Comparison of ENCODE assay signal across 8 cellular contexts in genomic region chr11:119356349-119357031, GRCh38. TPM values are rescaled to one million over a fixed set of nuclear protein-coding genes. Genes with fewer than 3 reads are reported as not detected.
A peak's percentile ranks its signal among the peaks of the same experiment; 100 is the strongest.
DNase-seq lines count a peak whose midpoint lies in the region; ATAC-seq and TF ChIP-seq lines count a peak whose summit lies in the region.

No MANE protein-coding gene starts in this region.

- in situ Hi-C loops in SK-MEL-5 (cut with HindIII; ENCODE audit: low pct_unique_long_range_greater_than_20kb, low sequenced_read_pairs), result no loop called here
- in situ Hi-C loops in transverse colon (cut with MboI; ENCODE audit: low pct_ligation_motif_present in 1 of 4, low pct_unique_long_range_greater_than_20kb in 1 of 4, low sequenced_read_pairs in 3 of 4), result loop anchor here in 3 of 4 donors (5.0 to 10.0 kb wide), 2 partner anchors 116 to 118 kb away; no protein-coding TSS in a partner anchor

- peak; percentile 69 for ATAC-seq in GM18867 (IDR thresholded peaks at IDR 0.05; ENCODE audit: unreplicated experiment)
- ATAC-seq in HG03280 (IDR thresholded peaks at IDR 0.05; ENCODE audit: unreplicated experiment), result peak; percentile 80

- H3K27me3 Mint-ChIP-seq in activated naive CD4-positive, alpha-beta T cell treated with anti-CD3 and anti-CD28 coated beads, Interleukin-2, amount 50 U/mL, for 24 hours, result peaks cover 4% of the 10 kb centered on the region
- peaks cover 19% of the 10 kb centered on the region for H3K27me3 Mint-ChIP-seq in osteocyte (ENCODE audit: unreplicated experiment)

- H3K27ac ChIP-seq in transverse colon, result peak overlapping the region; percentile 48 to 77 (median 72)

- no peak overlapping the region for H3K27ac Mint-ChIP-seq in activated naive CD4-positive, alpha-beta T cell treated with anti-CD3 and anti-CD28 coated beads, Interleukin-2, amount 50 U/mL, for 24 hours
- no peak overlapping the region for H3K27ac Mint-ChIP-seq in osteocyte (ENCODE audit: unreplicated experiment)

- H3K4me3 Mint-ChIP-seq in activated naive CD4-positive, alpha-beta T cell treated with anti-CD3 and anti-CD28 coated beads, Interleukin-2, amount 50 U/mL, for 24 hours, result peak overlapping the region; percentile 93
- peak overlapping the region; percentile 81 for H3K4me3 Mint-ChIP-seq in osteocyte (ENCODE audit: unreplicated experiment)

- H3K9me3 Mint-ChIP-seq in activated naive CD4-positive, alpha-beta T cell treated with anti-CD3 and anti-CD28 coated beads, Interleukin-2, amount 50 U/mL, for 24 hours, result no peaks in the 10 kb centered on the region
- no peaks in the 10 kb centered on the region for H3K9me3 Mint-ChIP-seq in osteocyte (ENCODE audit: unreplicated experiment)

- peaks cover 4% of the 10 kb centered on the region for H3K4me1 Mint-ChIP-seq in activated naive CD4-positive, alpha-beta T cell treated with anti-CD3 and anti-CD28 coated beads, Interleukin-2, amount 50 U/mL, for 24 hours
- peaks cover 15% of the 10 kb centered on the region for H3K4me1 Mint-ChIP-seq in osteocyte (ENCODE audit: unreplicated experiment)

- H3K9me3 ChIP-seq in transverse colon, result no peaks in the 10 kb centered on the region

- DNase-seq in SK-MEL-5 (ENCODE audit: low read depth, low spot score), result peak; percentile 73
- peak in 40 of 42 donors; percentile 60 to 89 (median 78) for DNase-seq in head of caudate nucleus
- peak; percentile 93 for DNase-seq in osteocyte (ENCODE audit: extremely low spot score, unreplicated experiment)
- DNase-seq in transverse colon, result peak; percentile 86
- no peak for DNase-seq in NCI-H82 treated with DMSO at 0.1 percent for 48 hours (lab: John Stamatoyannopoulos, UW; ENCODE audit: unreplicated experiment)

- no peaks in the 10 kb centered on the region for H3K36me3 ChIP-seq in transverse colon

- TF ChIP-seq POLR2A in transverse colon (IDR thresholded peaks at IDR 0.05), result no peak

- peaks cover 4 to 27% (median 13%) of the 10 kb centered on the region in 4 donors for H3K4me1 ChIP-seq in transverse colon

- intact Hi-C loops in head of caudate nucleus (cut with DNase I), result loop anchor here (10.0 kb wide), 1 partner anchor 118 kb away; no protein-coding TSS in a partner anchor
- intact Hi-C loops in transverse colon (cut with DNase I; ENCODE audit: low total_unique reads), result loop anchor here (1.0 to 5.0 kb wide), 2 partner anchors 24 to 116 kb away; no protein-coding TSS in a partner anchor

- H3K27me3 ChIP-seq in transverse colon, result peaks cover 7% of the 10 kb centered on the region

- H3K4me3 ChIP-seq in transverse colon, result peak overlapping the region; percentile 37 to 59 (median 41)

- TF ChIP-seq EP300 in transverse colon (IDR thresholded peaks at IDR 0.05; ENCODE audit: low read depth), result no peak

- TF ChIP-seq CTCF in osteocyte (IDR thresholded peaks at IDR 0.05), result peak; percentile 96
- peak; percentile 81 to 97 (median 94) for TF ChIP-seq CTCF in transverse colon (IDR thresholded peaks at IDR 0.05)

- WGBS in transverse colon (ENCODE audit: low coverage in 1 of 2), 2 donors, result 1% methylated on average over 53 of the region's 54 CpGs; no CpG with 5 or more reads in 1 of the 2 donors

- no peaks in the 10 kb centered on the region for H3K36me3 Mint-ChIP-seq in activated naive CD4-positive, alpha-beta T cell treated with anti-CD3 and anti-CD28 coated beads, Interleukin-2, amount 50 U/mL, for 24 hours
- H3K36me3 Mint-ChIP-seq in osteocyte (ENCODE audit: unreplicated experiment), result no peaks in the 10 kb centered on the region

RNA-seq across cellular contexts. Expression of gene MFRP, which starts 10.0 kb away (rescaled TPM):
- total RNA-seq in SK-MEL-5 (2014; rRNA removed; shearing (Covaris generic)), result not detected in 2 replicates
- not detected in 2 replicates for polyA plus RNA-seq in SK-MEL-5 (2015; cell fraction: cytosol; rRNA removed)
- not detected in 2 replicates for polyA plus RNA-seq in SK-MEL-5 (2015; cell fraction: nucleus; rRNA removed)
- not detected in 2 replicates for total RNA-seq in osteocyte
- under 1 TPM in 1 of 4 donors, not detected in 3; 0.32 TPM for total RNA-seq in transverse colon

RNA-seq across cellular contexts. Expression of gene C1QTNF5, which starts 15.8 kb away (rescaled TPM):
- not detected in 2 replicates for total RNA-seq in SK-MEL-5 (2014; rRNA removed; shearing (Covaris generic))
- not detected in 2 replicates for polyA plus RNA-seq in SK-MEL-5 (2015; cell fraction: cytosol; rRNA removed)
- not detected in 2 replicates for polyA plus RNA-seq in SK-MEL-5 (2015; cell fraction: nucleus; rRNA removed)
- total RNA-seq in osteocyte, result 8.4 and 9.3 TPM in 2 replicates
- total RNA-seq in transverse colon, result 10 to 100 TPM in 2 of 4 donors, 1 to 10 TPM in 2; 7.6 to 20.5 (median 11.4) TPM

RNA-seq across cellular contexts. Expression of gene RNF26, which starts 22.2 kb away (rescaled TPM):
- 3.2 and 3.5 TPM in 2 replicates for total RNA-seq in SK-MEL-5 (2014; rRNA removed; shearing (Covaris generic))
- 33.1 and 34.7 TPM in 2 replicates for polyA plus RNA-seq in SK-MEL-5 (2015; cell fraction: cytosol; rRNA removed)
- 7.7 and 11.7 TPM in 2 replicates for polyA plus RNA-seq in SK-MEL-5 (2015; cell fraction: nucleus; rRNA removed)
- total RNA-seq in osteocyte, result 28.9 and 30.2 TPM in 2 replicates
- 10 to 100 TPM; 10.0 to 27.3 (median 13.9) TPM for total RNA-seq in transverse colon

RNA-seq across cellular contexts. Expression of gene USP2, which starts 25.0 kb away (rescaled TPM):
- 0.37 and 0.40 TPM in 2 replicates for total RNA-seq in SK-MEL-5 (2014; rRNA removed; shearing (Covaris generic))
- 1.6 and 3.5 TPM in 2 replicates for polyA plus RNA-seq in SK-MEL-5 (2015; cell fraction: cytosol; rRNA removed)
- polyA plus RNA-seq in SK-MEL-5 (2015; cell fraction: nucleus; rRNA removed), result 1.5 and 6.0 TPM in 2 replicates
- 0.11 and 0.24 TPM in 2 replicates for total RNA-seq in osteocyte
- 10 to 100 TPM in 3 of 4 donors, 1 to 10 TPM in 1; 9.8 to 26.6 (median 22.7) TPM for total RNA-seq in transverse colon

RNA-seq across cellular contexts. Expression of gene MCAM, which starts 39.6 kb away (rescaled TPM):
- 335 and 356 TPM in 2 replicates for total RNA-seq in SK-MEL-5 (2014; rRNA removed; shearing (Covaris generic))
- 797 and 1,065 TPM in 2 replicates for polyA plus RNA-seq in SK-MEL-5 (2015; cell fraction: cytosol; rRNA removed)
- 130 and 174 TPM in 2 replicates for polyA plus RNA-seq in SK-MEL-5 (2015; cell fraction: nucleus; rRNA removed)
- 74.8 and 74.9 TPM in 2 replicates for total RNA-seq in osteocyte
- 100 to 1,000 TPM in 3 of 4 donors, 10 to 100 TPM in 1; 87.4 to 466 (median 150) TPM for total RNA-seq in transverse colon
